Comparison of ENCODE assay signal across 18 cellular contexts in genomic region chrX:118215346-118215745, GRCh38.
DNase-seq lines count a peak whose midpoint lies in the region; FAIRE-seq and TF ChIP-seq lines count a peak whose summit lies in the region.
"Had no signal": no experiment of that assay in that cellular context is flagged by ENCODE, and none has a peak within 500 bp of the region (broad histone marks: within the 10 kb centered on the region; RNA-seq: fewer than 3 reads in every experiment).

No MANE protein-coding gene starts in this region.

- H2AFZ ChIP-seq in mammary epithelial cell (ENCODE audit: low read depth, low read length): no peak overlapping the region

- H3K9me3 Mint-ChIP-seq in MCF 10A (ENCODE audit: unreplicated experiment) (no peaks in the 10 kb centered on the region), type B pancreatic cell (no peaks in the 10 kb centered on the region)
- H3K9me3 Mint-ChIP-seq: CD4-positive, CD25-positive, alpha-beta regulatory T cell had no signal

- dilution Hi-C loops in mammary epithelial cell (cut with HindIII; ENCODE audit: low sequenced_read_pairs): no loop called here

- no peak overlapping the region for H3K27ac ChIP-seq in mammary epithelial cell (ENCODE audit: insufficient read depth, low read depth, low read length)

- H3K4me1 ChIP-seq in mammary epithelial cell (ENCODE audit: insufficient read depth, low read length): no peaks in the 10 kb centered on the region

- H3K9me3 ChIP-seq in mammary epithelial cell (replicated peaks; ENCODE audit: insufficient read depth, low read length): no peaks in the 10 kb centered on the region
- H3K9me3 ChIP-seq: BE2C had no signal

- CTCF ChIA-PET in mammary epithelial cell (lab: Charles Lee; ENCODE audit: low non-redundant PET): no interaction called here
- CTCF ChIA-PET in MCF 10A (lab: Yijun Ruan, JAX): interaction anchor here (0.8 kb wide), 1 partner anchor 115 kb away, joined by 3 read pairs; no protein-coding TSS in a partner anchor

- H3K4me3 ChIP-seq in mammary epithelial cell (replicated peaks in 1 of 3; ENCODE audit: insufficient read depth in 1 of 3, low read depth in 2 of 3, low read length in 3 of 3) (no peak overlapping the region), bronchial epithelial cell (ENCODE audit: low read depth, low read length) (no peak overlapping the region)

- H4K20me1 ChIP-seq in mammary epithelial cell (ENCODE audit: insufficient read depth, low read length): no peaks in the 10 kb centered on the region

- H3K36me3 ChIP-seq in mammary epithelial cell (ENCODE audit: insufficient read depth, low read length) (no peaks in the 10 kb centered on the region), bronchial epithelial cell (ENCODE audit: control insufficient read depth, insufficient read depth, low read length) (no peaks in the 10 kb centered on the region)
- H3K36me3 ChIP-seq: BE2C had no signal

- intact Hi-C loops in mammary epithelial cell (cut with micrococcal nuclease) (no loop called here), MCF 10A (cut with micrococcal nuclease) (no loop called here)

- H3K4me3 Mint-ChIP-seq in MCF 10A (ENCODE audit: unreplicated experiment) (no peak overlapping the region), type B pancreatic cell (no peak overlapping the region)
- H3K4me3 Mint-ChIP-seq: CD4-positive, CD25-positive, alpha-beta regulatory T cell had no signal

- no peaks in the 10 kb centered on the region for H3K79me2 ChIP-seq in mammary epithelial cell (ENCODE audit: insufficient read depth, low read length)

- H3K27me3 Mint-ChIP-seq in MCF 10A (ENCODE audit: insufficient read depth, unreplicated experiment): peaks cover 15% of the 10 kb centered on the region
- H3K27me3 Mint-ChIP-seq in type B pancreatic cell: no peaks in the 10 kb centered on the region

- BruUV-seq in mammary epithelial cell (replicated peaks; lab: Mats Ljungman, UMichigan): no TSS peak
- no TSS peak for BruUV-seq in MCF 10A (replicated peaks; lab: Mats Ljungman, UMichigan)

- no peak overlapping the region for H3K9ac ChIP-seq in mammary epithelial cell (ENCODE audit: insufficient read depth, low read length)

- H3K4me2 ChIP-seq in mammary epithelial cell (ENCODE audit: insufficient read depth, low read depth, low read length): no peak overlapping the region

- DNase-seq in mammary epithelial cell: peak; percentile 43
- no peak for DNase-seq in MCF 10A (ENCODE audit: unreplicated experiment)
- peak; percentile 17 for DNase-seq in bronchial epithelial cell (ENCODE audit: low read depth)
- peak; percentile 56 for DNase-seq in kidney tubule cell (ENCODE audit: low spot score)
- DNase-seq in NCI-H146 treated with DMSO at 0.1 percent for 48 hours (lab: John Stamatoyannopoulos, UW; ENCODE audit: unreplicated experiment): no peak
- DNase-seq in type B pancreatic cell (ENCODE audit: extremely low spot score, unreplicated experiment): no peak
- no peak for DNase-seq in HCEC 1CT
- DNase-seq: BE2C; CD4-positive, CD25-positive, alpha-beta regulatory T cell; COR-L47; MV-4-11; NCI-H187; NCI-H2107; NCI-H2227 treated with DMSO at 0.1 percent for 48 hours; NCI-H510A treated with DMSO at 0.1 percent for 48 hours; NCI-H82; RPMI8226; SHP77 treated with DMSO at 0.1 percent for 48 hours had no signal

- 13% methylated on average over 2 of the region's 2 CpGs for WGBS in mammary epithelial cell (ENCODE audit: low coverage, missing lambda C conversion rate)

- FAIRE-seq in bronchial epithelial cell (lab: Jason Lieb, UNC): peak; percentile 55

- in situ Hi-C loops in mammary epithelial cell (cut with MboI; ENCODE audit: low sequenced_read_pairs in 2 of 2): no loop called here

- H3K27me3 ChIP-seq in mammary epithelial cell (ENCODE audit: insufficient read depth, low read length): peaks cover 3% of the 10 kb centered on the region
- H3K27me3 ChIP-seq in bronchial epithelial cell (ENCODE audit: control insufficient read depth, insufficient read depth, low read length): no peaks in the 10 kb centered on the region
- H3K27me3 ChIP-seq: BE2C had no signal

- H3K27ac Mint-ChIP-seq in MCF 10A (ENCODE audit: low read depth, unreplicated experiment) (no peak overlapping the region), type B pancreatic cell (no peak overlapping the region)
- H3K27ac Mint-ChIP-seq: CD4-positive, CD25-positive, alpha-beta regulatory T cell had no signal

- H3K4me1 Mint-ChIP-seq in MCF 10A (ENCODE audit: insufficient read depth, unreplicated experiment): no peaks in the 10 kb centered on the region
- H3K4me1 Mint-ChIP-seq in type B pancreatic cell (ENCODE audit: unreplicated experiment): no peaks in the 10 kb centered on the region
- H3K4me1 Mint-ChIP-seq: CD4-positive, CD25-positive, alpha-beta regulatory T cell had no signal

- TF ChIP-seq CTCF in mammary epithelial cell (conservative IDR thresholded peaks at IDR 0.05 in 1 of 2, IDR thresholded peaks at IDR 0.05 in 1 of 2; ENCODE audit: extremely low read depth in 1 of 2, insufficient read depth in 1 of 2, low read depth in 1 of 2, low read length in 2 of 2) (no peak), MCF 10A (IDR thresholded peaks at IDR 0.05; ENCODE audit: unreplicated experiment) (no peak), bronchial epithelial cell (IDR thresholded peaks at IDR 0.05; ENCODE audit: insufficient read depth, low read length, severe bottlenecking) (no peak), type B pancreatic cell (conservative IDR thresholded peaks at IDR 0.05) (no peak)

- POLR2A ChIA-PET in MCF 10A (lab: Yijun Ruan, JAX): no interaction called here

- H3K36me3 Mint-ChIP-seq in MCF 10A (ENCODE audit: insufficient read depth, unreplicated experiment) (no peaks in the 10 kb centered on the region), type B pancreatic cell (no peaks in the 10 kb centered on the region)
- H3K36me3 Mint-ChIP-seq: CD4-positive, CD25-positive, alpha-beta regulatory T cell had no signal

Comparison
In these comparisons a context has a peak if more than half of its experiments do, and no peak if none do; other contexts are left out.
1. DNase-seq: peak in mammary epithelial cell (single experiment), bronchial epithelial cell (single experiment) and kidney tubule cell (single experiment); none in MCF 10A (single experiment), NCI-H146 treated with DMSO at 0.1 percent for 48 hours (single experiment), type B pancreatic cell (single experiment) and HCEC 1CT (single experiment).